11 cellular contexts compared by ENCODE assay signal in genomic region chr15:90402806-90403205, GRCh38. TPM values are rescaled to one million over a fixed set of nuclear protein-coding genes. Genes with fewer than 3 reads are reported as not detected.
DNase-seq lines count a peak whose midpoint lies in the region; ATAC-seq and TF ChIP-seq lines count a peak whose summit lies in the region.
"Had no signal": no experiment of that assay in that cellular context is flagged by ENCODE, and none has a peak within 500 bp of the region (broad histone marks: within the 10 kb centered on the region; RNA-seq: fewer than 3 reads in every experiment).

No MANE protein-coding gene starts in this region.

- intact Hi-C loops in colonic mucosa (cut with DNase I), result no loop called here

- 76 to 83% methylated on average over 4 of the region's 4 CpGs for WGBS in upper lobe of left lung, 2 donors

- H3K4me3 ChIP-seq in colonic mucosa (no peak overlapping the region), upper lobe of left lung (no peak overlapping the region)

- H3K27me3 ChIP-seq in colonic mucosa (no peaks in the 10 kb centered on the region), upper lobe of left lung (no peaks in the 10 kb centered on the region)

- no peak for TF ChIP-seq CTCF in colonic mucosa (IDR thresholded peaks at IDR 0.05)
- no peak for TF ChIP-seq CTCF in upper lobe of left lung (IDR thresholded peaks at IDR 0.05)

- H3K36me3 Mint-ChIP-seq in activated naive CD8-positive, alpha-beta T cell treated with anti-CD3 and anti-CD28 coated beads, Interleukin-2, amount 50 U/mL, for 24 hours (ENCODE audit: low read depth), result peaks cover 15% of the 10 kb centered on the region
- H3K36me3 Mint-ChIP-seq in activated naive CD8-positive, alpha-beta T cell treated with anti-CD3 and anti-CD28 coated beads for 36 hours, result peaks cover 25% of the 10 kb centered on the region
- peaks cover 0 to 4% (median 2%) of the 10 kb centered on the region in 3 donors for H3K36me3 Mint-ChIP-seq in naive thymus-derived CD8-positive, alpha-beta T cell

- H3K4me1 Mint-ChIP-seq in activated naive CD8-positive, alpha-beta T cell treated with anti-CD3 and anti-CD28 coated beads, Interleukin-2, amount 50 U/mL, for 24 hours, result peaks cover 83% of the 10 kb centered on the region
- H3K4me1 Mint-ChIP-seq in activated naive CD8-positive, alpha-beta T cell treated with anti-CD3 and anti-CD28 coated beads for 36 hours, result peaks cover 73% of the 10 kb centered on the region
- peaks cover 16 to 91% (median 70%) of the 10 kb centered on the region in 4 donors for H3K4me1 Mint-ChIP-seq in naive thymus-derived CD8-positive, alpha-beta T cell

- H3K9me3 ChIP-seq in colonic mucosa (no peaks in the 10 kb centered on the region), upper lobe of left lung (no peaks in the 10 kb centered on the region)

- POLR2A ChIA-PET in naive thymus-derived CD8-positive, alpha-beta T cell (lab: Charles Lee), result interaction anchor here (4.8 kb wide), 1 partner anchor 14 kb away, joined by 40 read pairs; the partner anchor contains the start of gene IQGAP1

- no peaks in the 10 kb centered on the region for H3K27me3 Mint-ChIP-seq in activated naive CD8-positive, alpha-beta T cell treated with anti-CD3 and anti-CD28 coated beads, Interleukin-2, amount 50 U/mL, for 24 hours
- no peaks in the 10 kb centered on the region for H3K27me3 Mint-ChIP-seq in activated naive CD8-positive, alpha-beta T cell treated with anti-CD3 and anti-CD28 coated beads for 36 hours
- H3K27me3 Mint-ChIP-seq in naive thymus-derived CD8-positive, alpha-beta T cell, result no peaks in the 10 kb centered on the region

- peak overlapping the region in 1 of 2 donors; percentile 64 for H3K9ac ChIP-seq in colonic mucosa (ENCODE audit: low read depth in 2 of 2, low read length in 2 of 2)

- DNase-seq in activated naive CD8-positive, alpha-beta T cell treated with anti-CD3 and anti-CD28 coated beads, Interleukin-2, amount 50 U/mL, for 24 hours, result no peak
- DNase-seq in activated naive CD8-positive, alpha-beta T cell treated with anti-CD3 and anti-CD28 coated beads for 36 hours, result no peak
- DNase-seq in colonic mucosa, result peak; percentile 21
- no peak for DNase-seq in naive thymus-derived CD8-positive, alpha-beta T cell
- DNase-seq in upper lobe of left lung, result no peak
- no peak for DNase-seq in effector CD8-positive, alpha-beta T cell (lab: John Stamatoyannopoulos, UW)
- DNase-seq in NK-92 treated with Interleukin-12 subunit alpha and Interleukin-12 subunit beta, amount 100 ng/mL, for 24 hours (lab: John Stamatoyannopoulos, UW), result no peak
- no peak for DNase-seq in NK-92 (lab: John Stamatoyannopoulos, UW; ENCODE audit: unreplicated experiment)
- DNase-seq: activated CD8-positive, alpha-beta memory T cell treated with anti-CD3 and anti-CD28 coated beads, Interleukin-2, amount 50 U/mL, for 48 hours; NCI-H1048; NCI-H748 treated with DMSO at 0.1 percent for 48 hours had no signal

- H3K4me1 ChIP-seq in colonic mucosa (peaks cover 30% of the 10 kb centered on the region), upper lobe of left lung (peaks cover 65 to 89% (median 81%) of the 10 kb centered on the region in 4 donors)

- no peak for TF ChIP-seq POLR2A in upper lobe of left lung (IDR thresholded peaks at IDR 0.05)

- no peak for TF ChIP-seq EP300 in upper lobe of left lung (IDR thresholded peaks at IDR 0.05)

- no peak overlapping the region for H3K4me3 Mint-ChIP-seq in activated naive CD8-positive, alpha-beta T cell treated with anti-CD3 and anti-CD28 coated beads, Interleukin-2, amount 50 U/mL, for 24 hours
- no peak overlapping the region for H3K4me3 Mint-ChIP-seq in activated naive CD8-positive, alpha-beta T cell treated with anti-CD3 and anti-CD28 coated beads for 36 hours
- H3K4me3 Mint-ChIP-seq in naive thymus-derived CD8-positive, alpha-beta T cell, result no peak overlapping the region

- no peak for ATAC-seq in activated naive CD8-positive, alpha-beta T cell treated with anti-CD3 and anti-CD28 coated beads, Interleukin-2, amount 50 U/mL, for 24 hours
- ATAC-seq in naive thymus-derived CD8-positive, alpha-beta T cell, result no peak
- ATAC-seq in upper lobe of left lung (ENCODE audit: low FRiP score in 2 of 2), result no peak

- peak overlapping the region; percentile 92 for H3K27ac Mint-ChIP-seq in activated naive CD8-positive, alpha-beta T cell treated with anti-CD3 and anti-CD28 coated beads, Interleukin-2, amount 50 U/mL, for 24 hours
- no peak overlapping the region for H3K27ac Mint-ChIP-seq in activated naive CD8-positive, alpha-beta T cell treated with anti-CD3 and anti-CD28 coated beads for 36 hours
- H3K27ac Mint-ChIP-seq in naive thymus-derived CD8-positive, alpha-beta T cell, result peak overlapping the region in 9 of 10 donors; percentile 96 to 99 (median 98)

- H3K27ac ChIP-seq in colonic mucosa, result peak overlapping the region; percentile 87
- peak overlapping the region; percentile 88 to 93 (median 90) for H3K27ac ChIP-seq in upper lobe of left lung

- H3K36me3 ChIP-seq in colonic mucosa (no peaks in the 10 kb centered on the region), upper lobe of left lung (no peaks in the 10 kb centered on the region)

- H3K9me3 Mint-ChIP-seq in activated naive CD8-positive, alpha-beta T cell treated with anti-CD3 and anti-CD28 coated beads, Interleukin-2, amount 50 U/mL, for 24 hours, result no peaks in the 10 kb centered on the region
- peaks cover 1% of the 10 kb centered on the region for H3K9me3 Mint-ChIP-seq in activated naive CD8-positive, alpha-beta T cell treated with anti-CD3 and anti-CD28 coated beads for 36 hours
- H3K9me3 Mint-ChIP-seq in naive thymus-derived CD8-positive, alpha-beta T cell, result no peaks in the 10 kb centered on the region

RNA-seq across cellular contexts. Expression of gene IQGAP1, which starts 14.8 kb away (rescaled TPM):
- total RNA-seq in activated naive CD8-positive, alpha-beta T cell treated with anti-CD3 and anti-CD28 coated beads for 36 hours, result 100 to 1,000 TPM; 129 to 133 TPM
- total RNA-seq in colonic mucosa (100 to 1,000 TPM; 210 to 243 TPM), upper lobe of left lung (100 to 1,000 TPM; 216 to 502 (median 344) TPM)
- 100 to 1,000 TPM; 101 to 110 TPM for total RNA-seq in naive thymus-derived CD8-positive, alpha-beta T cell
- polyA plus RNA-seq in naive thymus-derived CD8-positive, alpha-beta T cell, result 100 to 1,000 TPM in 1 of 3 donors, 10 to 100 TPM in 2; 73.9 to 126 (median 74.2) TPM

RNA-seq across cellular contexts. Expression of gene ZNF774, which starts 50.7 kb away (rescaled TPM):
- total RNA-seq in activated naive CD8-positive, alpha-beta T cell treated with anti-CD3 and anti-CD28 coated beads for 36 hours, result 1 to 10 TPM in 1 of 2 experiments, under 1 TPM in 1; 0.82 to 1.9 TPM
- total RNA-seq in colonic mucosa (10 to 100 TPM; 13.7 to 13.9 TPM), upper lobe of left lung (1 to 10 TPM in 5 of 6 donors, under 1 TPM in 1; 1.00 to 8.4 (median 3.4) TPM)
- total RNA-seq in naive thymus-derived CD8-positive, alpha-beta T cell, result 1 to 10 TPM in 1 of 2 experiments, under 1 TPM in 1; 0.42 to 1.5 TPM
- under 1 TPM in 2 of 3 donors, not detected in 1; 0.13 to 0.89 TPM for polyA plus RNA-seq in naive thymus-derived CD8-positive, alpha-beta T cell
